Comparison of ENCODE assay signal across 1 cellular context in genomic region chr20:33444797-33445560, GRCh38.
TF ChIP-seq lines count a peak whose summit lies in the region.

No MANE protein-coding gene starts in this region.

TF ChIP-seq in HepG2, 621 proteins besides CTCF, POLR2A, EP300 and RAD21 (continued from another document and continues in another):
- peak; percentile 57; the same call in 1 of the 2 replicates for TF ChIP-seq ZNF710 (CRISPR knock-in tag; IDR thresholded peaks at IDR 0.05; ENCODE audit: borderline replicate concordance)
- TF ChIP-seq ETV6 (CRISPR knock-in tag; conservative IDR thresholded peaks at IDR 0.05), result no peak
- TF ChIP-seq, protein P1, sequence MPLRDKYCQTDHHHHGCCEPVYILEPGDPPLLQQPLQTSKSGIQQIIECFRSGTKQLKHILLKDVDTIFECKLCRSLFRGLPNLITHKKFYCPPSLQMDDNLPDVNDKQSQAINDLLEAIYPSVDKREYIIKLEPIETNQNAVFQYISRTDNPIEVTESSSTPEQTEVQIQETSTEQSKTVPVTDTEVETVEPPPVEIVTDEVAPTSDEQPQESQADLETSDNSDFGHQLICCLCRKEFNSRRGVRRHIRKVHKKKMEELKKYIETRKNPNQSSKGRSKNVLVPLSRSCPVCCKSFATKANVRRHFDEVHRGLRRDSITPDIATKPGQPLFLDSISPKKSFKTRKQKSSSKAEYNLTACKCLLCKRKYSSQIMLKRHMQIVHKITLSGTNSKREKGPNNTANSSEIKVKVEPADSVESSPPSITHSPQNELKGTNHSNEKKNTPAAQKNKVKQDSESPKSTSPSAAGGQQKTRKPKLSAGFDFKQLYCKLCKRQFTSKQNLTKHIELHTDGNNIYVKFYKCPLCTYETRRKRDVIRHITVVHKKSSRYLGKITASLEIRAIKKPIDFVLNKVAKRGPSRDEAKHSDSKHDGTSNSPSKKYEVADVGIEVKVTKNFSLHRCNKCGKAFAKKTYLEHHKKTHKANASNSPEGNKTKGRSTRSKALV (CRISPR knock-in tag; IDR thresholded peaks at IDR 0.05), result no peak
- 0 out of 2 replicates have a peak, but pooled peaks have one; percentile 38 for TF ChIP-seq ZNF788 (CRISPR knock-in tag; IDR thresholded peaks at IDR 0.05; ENCODE audit: borderline replicate concordance)
- TF ChIP-seq KDM4B (CRISPR knock-in tag; IDR thresholded peaks at IDR 0.05), result no peak
- TF ChIP-seq SIX4 (CRISPR knock-in tag; IDR thresholded peaks at IDR 0.05), result no peak
- TF ChIP-seq IRF2 (CRISPR knock-in tag; IDR thresholded peaks at IDR 0.05), result 0 out of 2 replicates have a peak, but pooled peaks have one; percentile 20
- 0 out of 2 replicates have a peak, but pooled peaks have one; percentile 17 for TF ChIP-seq ZNF709 (CRISPR knock-in tag; IDR thresholded peaks at IDR 0.05)
- TF ChIP-seq SOX13 (IDR thresholded peaks at IDR 0.05), result no peak
- 0 out of 4 replicates have a peak, but pooled peaks of 1 of the 2 experiments have one; percentile 8 for TF ChIP-seq SOX13 (CRISPR knock-in tag; conservative IDR thresholded peaks at IDR 0.05 in 1 of 2, IDR thresholded peaks at IDR 0.05 in 1 of 2)
- TF ChIP-seq KDM2A (CRISPR knock-in tag; IDR thresholded peaks at IDR 0.05; ENCODE audit: borderline replicate concordance, low read depth), result peak; percentile 42; the same call in 1 of the 2 replicates
- no peak for TF ChIP-seq GPN1 (CRISPR knock-in tag; IDR thresholded peaks at IDR 0.05; ENCODE audit: borderline replicate concordance)
- no peak for TF ChIP-seq MAFK (conservative IDR thresholded peaks at IDR 0.05 in 1 of 2, IDR thresholded peaks at IDR 0.05 in 1 of 2; ENCODE audit: low read length in 2 of 2)
- TF ChIP-seq GFI1 (CRISPR knock-in tag; IDR thresholded peaks at IDR 0.05; ENCODE audit: borderline replicate concordance), result 0 out of 2 replicates have a peak, but pooled peaks have one; percentile 22
- peak; percentile 51; the same call in 1 of the 2 replicates for TF ChIP-seq TBX2 (CRISPR knock-in tag; IDR thresholded peaks at IDR 0.05; ENCODE audit: borderline replicate concordance)
- TF ChIP-seq AHR (CRISPR knock-in tag; IDR thresholded peaks at IDR 0.05), result no peak
- TF ChIP-seq, protein P2, sequence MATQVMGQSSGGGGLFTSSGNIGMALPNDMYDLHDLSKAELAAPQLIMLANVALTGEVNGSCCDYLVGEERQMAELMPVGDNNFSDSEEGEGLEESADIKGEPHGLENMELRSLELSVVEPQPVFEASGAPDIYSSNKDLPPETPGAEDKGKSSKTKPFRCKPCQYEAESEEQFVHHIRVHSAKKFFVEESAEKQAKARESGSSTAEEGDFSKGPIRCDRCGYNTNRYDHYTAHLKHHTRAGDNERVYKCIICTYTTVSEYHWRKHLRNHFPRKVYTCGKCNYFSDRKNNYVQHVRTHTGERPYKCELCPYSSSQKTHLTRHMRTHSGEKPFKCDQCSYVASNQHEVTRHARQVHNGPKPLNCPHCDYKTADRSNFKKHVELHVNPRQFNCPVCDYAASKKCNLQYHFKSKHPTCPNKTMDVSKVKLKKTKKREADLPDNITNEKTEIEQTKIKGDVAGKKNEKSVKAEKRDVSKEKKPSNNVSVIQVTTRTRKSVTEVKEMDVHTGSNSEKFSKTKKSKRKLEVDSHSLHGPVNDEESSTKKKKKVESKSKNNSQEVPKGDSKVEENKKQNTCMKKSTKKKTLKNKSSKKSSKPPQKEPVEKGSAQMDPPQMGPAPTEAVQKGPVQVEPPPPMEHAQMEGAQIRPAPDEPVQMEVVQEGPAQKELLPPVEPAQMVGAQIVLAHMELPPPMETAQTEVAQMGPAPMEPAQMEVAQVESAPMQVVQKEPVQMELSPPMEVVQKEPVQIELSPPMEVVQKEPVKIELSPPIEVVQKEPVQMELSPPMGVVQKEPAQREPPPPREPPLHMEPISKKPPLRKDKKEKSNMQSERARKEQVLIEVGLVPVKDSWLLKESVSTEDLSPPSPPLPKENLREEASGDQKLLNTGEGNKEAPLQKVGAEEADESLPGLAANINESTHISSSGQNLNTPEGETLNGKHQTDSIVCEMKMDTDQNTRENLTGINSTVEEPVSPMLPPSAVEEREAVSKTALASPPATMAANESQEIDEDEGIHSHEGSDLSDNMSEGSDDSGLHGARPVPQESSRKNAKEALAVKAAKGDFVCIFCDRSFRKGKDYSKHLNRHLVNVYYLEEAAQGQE (IDR thresholded peaks at IDR 0.05; ENCODE audit: borderline replicate concordance in 1 of 2, low read depth in 1 of 2, low read length in 2 of 2), result no peak
- TF ChIP-seq REXO4 (CRISPR knock-in tag; IDR thresholded peaks at IDR 0.05; ENCODE audit: borderline replicate concordance), result peak; percentile 36; the same call in 1 of the 2 replicates
- no peak for TF ChIP-seq ZNF891 (CRISPR knock-in tag; IDR thresholded peaks at IDR 0.05)
- TF ChIP-seq ZFP91 (CRISPR knock-in tag; IDR thresholded peaks at IDR 0.05; ENCODE audit: borderline replicate concordance), result no peak
- no peak for TF ChIP-seq ZNF619 (CRISPR knock-in tag; IDR thresholded peaks at IDR 0.05)
- TF ChIP-seq ZNF883 (CRISPR knock-in tag; IDR thresholded peaks at IDR 0.05; ENCODE audit: not compliant biosample characterization), result peak; percentile 13
- peak; percentile 26; the same call in 1 of the 2 replicates for TF ChIP-seq ZBTB39 (CRISPR knock-in tag; IDR thresholded peaks at IDR 0.05)
- no peak for TF ChIP-seq ZNF496 (CRISPR knock-in tag; IDR thresholded peaks at IDR 0.05; ENCODE audit: insufficient replicate concordance)
- TF ChIP-seq GTF3A (CRISPR knock-in tag; conservative IDR thresholded peaks at IDR 0.05), result no peak
- no peak; the same call in 1 of the 2 replicates for TF ChIP-seq HNF4A (CRISPR knock-in tag; IDR thresholded peaks at IDR 0.05)
- no peak for TF ChIP-seq ZNF652 (CRISPR knock-in tag; IDR thresholded peaks at IDR 0.05; ENCODE audit: borderline replicate concordance, low read depth)
- no peak for TF ChIP-seq MAFG (CRISPR knock-in tag; IDR thresholded peaks at IDR 0.05)
- TF ChIP-seq MEIS2 (CRISPR knock-in tag; IDR thresholded peaks at IDR 0.05), result no peak
- TF ChIP-seq STAG1 (CRISPR knock-in tag; IDR thresholded peaks at IDR 0.05), result peak; percentile 80
- TF ChIP-seq CBX5 (CRISPR knock-in tag; IDR thresholded peaks at IDR 0.05; ENCODE audit: borderline replicate concordance), result no peak
- no peak for TF ChIP-seq U2AF2 (IDR thresholded peaks at IDR 0.05; ENCODE audit: low read depth, low read length)
- TF ChIP-seq ZNF446 (CRISPR knock-in tag; IDR thresholded peaks at IDR 0.05), result no peak
- TF ChIP-seq KDM5B (CRISPR knock-in tag; IDR thresholded peaks at IDR 0.05; ENCODE audit: borderline replicate concordance), result 0 out of 2 replicates have a peak, but pooled peaks have one; percentile 48
- no peak for TF ChIP-seq ZNF512 (CRISPR knock-in tag; IDR thresholded peaks at IDR 0.05)
- TF ChIP-seq ZNF543 (CRISPR knock-in tag; IDR thresholded peaks at IDR 0.05), result no peak
- no peak for TF ChIP-seq ARHGAP35 (CRISPR knock-in tag; IDR thresholded peaks at IDR 0.05; ENCODE audit: borderline replicate concordance)
- TF ChIP-seq TAF15 (IDR thresholded peaks at IDR 0.05; ENCODE audit: low read depth, low read length, poor library complexity, severe bottlenecking), result no peak
- TF ChIP-seq HDAC2 (CRISPR knock-in tag; IDR thresholded peaks at IDR 0.05), result no peak
- peak; percentile 41; the same call in 1 of the 2 replicates for TF ChIP-seq SIX1 (CRISPR knock-in tag; IDR thresholded peaks at IDR 0.05; ENCODE audit: borderline replicate concordance)
- TF ChIP-seq, protein P3, sequence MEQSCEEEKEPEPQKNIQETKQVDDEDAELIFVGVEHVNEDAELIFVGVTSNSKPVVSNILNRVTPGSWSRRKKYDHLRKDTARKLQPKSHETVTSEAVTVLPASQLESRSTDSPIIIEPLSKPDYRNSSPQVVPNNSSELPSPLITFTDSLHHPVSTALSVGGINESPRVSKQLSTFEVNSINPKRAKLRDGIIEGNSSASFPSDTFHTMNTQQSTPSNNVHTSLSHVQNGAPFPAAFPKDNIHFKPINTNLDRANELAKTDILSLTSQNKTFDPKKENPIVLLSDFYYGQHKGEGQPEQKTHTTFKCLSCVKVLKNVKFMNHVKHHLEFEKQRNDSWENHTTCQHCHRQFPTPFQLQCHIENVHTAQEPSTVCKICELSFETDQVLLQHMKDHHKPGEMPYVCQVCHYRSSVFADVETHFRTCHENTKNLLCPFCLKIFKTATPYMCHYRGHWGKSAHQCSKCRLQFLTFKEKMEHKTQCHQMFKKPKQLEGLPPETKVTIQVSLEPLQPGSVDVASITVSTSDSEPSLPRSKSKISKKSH (CRISPR knock-in tag; IDR thresholded peaks at IDR 0.05; ENCODE audit: borderline replicate concordance), result no peak
- TF ChIP-seq XRCC5 (optimal IDR thresholded peaks at IDR 0.05; ENCODE audit: low read length), result peak; percentile 54
- TF ChIP-seq ZNF672 (CRISPR knock-in tag; IDR thresholded peaks at IDR 0.05), result no peak
- no peak for TF ChIP-seq ZSCAN22 (CRISPR knock-in tag; IDR thresholded peaks at IDR 0.05)
- TF ChIP-seq, protein P4, sequence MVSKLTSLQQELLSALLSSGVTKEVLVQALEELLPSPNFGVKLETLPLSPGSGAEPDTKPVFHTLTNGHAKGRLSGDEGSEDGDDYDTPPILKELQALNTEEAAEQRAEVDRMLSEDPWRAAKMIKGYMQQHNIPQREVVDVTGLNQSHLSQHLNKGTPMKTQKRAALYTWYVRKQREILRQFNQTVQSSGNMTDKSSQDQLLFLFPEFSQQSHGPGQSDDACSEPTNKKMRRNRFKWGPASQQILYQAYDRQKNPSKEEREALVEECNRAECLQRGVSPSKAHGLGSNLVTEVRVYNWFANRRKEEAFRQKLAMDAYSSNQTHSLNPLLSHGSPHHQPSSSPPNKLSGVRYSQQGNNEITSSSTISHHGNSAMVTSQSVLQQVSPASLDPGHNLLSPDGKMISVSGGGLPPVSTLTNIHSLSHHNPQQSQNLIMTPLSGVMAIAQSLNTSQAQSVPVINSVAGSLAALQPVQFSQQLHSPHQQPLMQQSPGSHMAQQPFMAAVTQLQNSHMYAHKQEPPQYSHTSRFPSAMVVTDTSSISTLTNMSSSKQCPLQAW (CRISPR knock-in tag; IDR thresholded peaks at IDR 0.05), result peak; percentile 26; the same call in 1 of the 2 replicates
- TF ChIP-seq ZNF253 (CRISPR knock-in tag; IDR thresholded peaks at IDR 0.05; ENCODE audit: borderline replicate concordance), result no peak
